10 cellular contexts compared by ENCODE assay signal in the genomic region with DNA sequence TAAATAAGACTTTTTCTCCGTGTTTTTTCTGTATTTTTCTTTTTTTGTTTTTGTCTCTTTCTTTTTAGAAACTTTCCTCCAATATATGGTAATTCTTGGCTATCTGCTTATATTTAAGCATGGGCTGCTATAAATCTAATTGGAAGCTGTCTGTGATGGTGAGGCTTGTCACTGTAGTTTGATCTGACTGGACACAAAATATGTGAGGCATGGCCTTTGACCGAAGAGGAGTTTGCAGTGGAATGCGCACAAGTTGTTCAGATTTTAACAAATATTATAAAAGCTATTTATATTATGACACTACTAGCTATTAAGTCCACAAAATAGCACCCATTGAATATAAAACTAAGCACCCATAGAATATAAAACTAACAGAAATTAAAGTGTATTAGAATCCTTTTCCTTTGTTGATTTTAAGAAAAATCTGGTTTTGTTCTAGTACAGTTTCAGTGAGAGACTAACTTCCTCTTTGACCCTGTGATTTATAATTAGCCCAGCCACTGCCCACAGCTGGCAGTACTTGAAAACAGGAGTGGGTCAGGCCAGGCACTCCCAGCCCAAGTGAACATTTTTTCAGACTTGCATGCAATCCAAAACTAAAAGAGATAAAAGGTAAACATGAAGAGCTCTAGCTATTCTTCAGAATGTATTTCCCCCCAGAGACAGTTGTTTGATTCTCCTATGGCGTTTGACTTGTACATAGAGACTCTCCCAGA.
A peak's percentile ranks its signal among the peaks of the same experiment; 100 is the strongest.
DNase-seq lines count a peak whose midpoint lies in the region; ATAC-seq, FAIRE-seq and TF ChIP-seq lines count a peak whose summit lies in the region.
"Had no signal": no experiment of that assay in that cellular context is flagged by ENCODE, and none has a peak within 500 bp of the region (broad histone marks: within the 10 kb centered on the region; RNA-seq: fewer than 3 reads in every experiment).

No MANE protein-coding gene starts in this region.

- ATAC-seq in GM19467 (IDR thresholded peaks at IDR 0.05; ENCODE audit: unreplicated experiment) (peak; percentile 68), HG03432 (IDR thresholded peaks at IDR 0.05; ENCODE audit: unreplicated experiment) (peak; percentile 73), heart right ventricle (peak; percentile 71 to 94 (median 82))

- no peaks in the 10 kb centered on the region for H3K27me3 ChIP-seq in heart right ventricle
- H3K27me3 ChIP-seq in small intestine (ENCODE audit: control insufficient read depth in 2 of 2, insufficient read depth in 2 of 2, low read length in 2 of 2) = no peaks in the 10 kb centered on the region
- no peaks in the 10 kb centered on the region for H3K27me3 ChIP-seq in H7 (ENCODE audit: control insufficient read depth, insufficient read depth, low read length)

- no peak overlapping the region for H3K4me3 ChIP-seq in heart right ventricle
- no peak overlapping the region for H3K4me3 ChIP-seq in small intestine (ENCODE audit: low read depth in 1 of 2, low read length in 2 of 2)
- H3K4me3 ChIP-seq in H7 (ENCODE audit: insufficient read depth, low read depth, low read length) = no peak overlapping the region

- peak overlapping the region in 8 of 10 donors; percentile 7 to 72 (median 27) for H3K27ac ChIP-seq in heart right ventricle
- no peak overlapping the region for H3K27ac ChIP-seq in small intestine (ENCODE audit: low read depth in 1 of 2, low read length in 1 of 2)
- H3K27ac ChIP-seq: HL-60 had no signal

- no peak for FAIRE-seq in small intestine (lab: Jason Lieb, UNC)

- no peak for TF ChIP-seq CTCF in heart right ventricle (IDR thresholded peaks at IDR 0.05)

- H3K36me3 ChIP-seq in heart right ventricle (peaks cover 0 to 8% (median 0%) of the 10 kb centered on the region in 9 donors), small intestine (ENCODE audit: control insufficient read depth in 2 of 2, insufficient read depth in 2 of 2, low read length in 2 of 2) (no peaks in the 10 kb centered on the region), H7 (replicated peaks; ENCODE audit: control insufficient read depth, insufficient read depth, low read length) (no peaks in the 10 kb centered on the region)

- 65 to 69% methylated on average over 4 of the region's 4 CpGs for WGBS in heart right ventricle, 2 donors
- WGBS in small intestine, 3 donors = 74 to 92% (median 88%) methylated on average over 4 of the region's 4 CpGs

- H3K9me3 ChIP-seq in heart right ventricle (no peaks in the 10 kb centered on the region), small intestine (ENCODE audit: control insufficient read depth, low read depth) (no peaks in the 10 kb centered on the region)

- peaks cover 0 to 20% (median 9%) of the 10 kb centered on the region in 9 donors for H3K4me1 ChIP-seq in heart right ventricle
- H3K4me1 ChIP-seq in small intestine (ENCODE audit: control insufficient read depth in 2 of 2, insufficient read depth in 1 of 2, low read depth in 1 of 2, low read length in 1 of 2) = no peaks in the 10 kb centered on the region

- peak; percentile 34 for DNase-seq in AG08395 (ENCODE audit: low spot score)
- DNase-seq in heart right ventricle = no peak
- DNase-seq in LoVo (ENCODE audit: low spot score) = no peak
- DNase-seq in stimulated activated naive CD4-positive, alpha-beta T cell (lab: John Stamatoyannopoulos, UW) = no peak
- no peak for DNase-seq in small intestine
- DNase-seq in H7 = no peak
- DNase-seq: occipital lobe had no signal

- intact Hi-C loops in heart right ventricle (cut with DNase I) = no loop called here

Comparison
In these comparisons a context has a peak if more than half of its experiments do, and no peak if none do; other contexts are left out.
1. H3K27ac ChIP-seq: peak in heart right ventricle (8 of 10); none in small intestine (0 of 2).
2. Peak in every context shown above with its lines, with median percentiles within 50 percentile points of each other: ATAC-seq.